ENCODE assay signal across 8 cellular contexts in the genomic region with DNA sequence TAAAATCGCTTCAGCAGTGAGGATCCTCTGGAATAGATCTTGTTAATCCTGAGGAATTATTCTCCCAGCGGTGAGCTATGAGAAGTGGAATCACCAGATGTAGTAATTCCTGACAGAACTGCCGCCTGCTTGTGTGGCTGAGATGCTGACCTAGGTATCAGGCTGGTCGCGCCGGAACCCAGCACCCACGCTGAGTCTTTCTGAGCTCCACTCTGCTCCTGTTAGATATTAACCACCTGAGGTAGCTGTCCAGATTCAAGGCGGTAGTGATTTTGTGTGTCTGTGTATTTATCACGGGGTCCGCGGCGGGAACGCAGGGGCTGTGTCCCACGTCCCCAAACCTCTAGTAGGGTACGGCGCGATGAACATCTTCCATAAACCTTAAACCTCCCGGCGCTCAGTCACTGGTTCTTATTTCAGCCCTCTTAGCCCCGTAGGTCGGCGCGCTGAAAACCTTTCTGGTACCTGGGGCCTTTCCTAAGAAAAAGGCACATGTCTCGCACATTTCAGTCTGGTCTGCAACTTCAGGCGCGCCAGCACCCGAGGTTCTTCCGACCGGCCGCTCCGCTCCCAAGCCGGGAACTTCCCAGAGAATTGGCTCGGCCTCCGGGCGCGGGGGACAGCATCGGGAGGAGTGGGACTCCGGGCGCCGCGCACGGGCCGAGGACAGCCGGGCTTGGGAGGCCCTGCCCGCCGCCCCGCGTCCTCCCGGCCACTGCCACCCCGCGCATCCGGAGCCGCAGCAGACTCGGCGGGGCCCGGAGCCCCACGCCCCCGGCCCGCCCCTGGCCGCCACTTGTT. TPM values are rescaled to one million over a fixed set of nuclear protein-coding genes. Genes with fewer than 3 reads are reported as not detected.
DNase-seq lines count a peak whose midpoint lies in the region; ATAC-seq, FAIRE-seq and TF ChIP-seq lines count a peak whose summit lies in the region.

No MANE protein-coding gene starts in this region.

- no peaks in the 10 kb centered on the region for H3K9me2 ChIP-seq in DOHH2 (replicated peaks; ENCODE audit: control insufficient read depth, low read length)

- intact Hi-C loops in transverse colon (cut with DNase I; ENCODE audit: low total_unique reads), result loop anchor here (2.0 to 10.0 kb wide), 2 partner anchors 43 to 51 kb away; partner anchors contain the start of genes ANKRD39 and CNNM4

- H3F3A ChIP-seq in DOHH2 (ENCODE audit: control insufficient read depth, insufficient read depth), result no peaks in the 10 kb centered on the region

- H3K36me3 ChIP-seq in DOHH2 (ENCODE audit: control insufficient read depth, low read length) (peaks cover 32% of the 10 kb centered on the region), mesodermal cell (ENCODE audit: control insufficient read depth, insufficient read depth, low read length) (peaks cover 14% of the 10 kb centered on the region), transverse colon (no peaks in the 10 kb centered on the region)

- TF ChIP-seq CTCF in A549 (IDR thresholded peaks at IDR 0.05) (no peak), DOHH2 (IDR thresholded peaks at IDR 0.05; ENCODE audit: low read depth, low read length, poor library complexity, severe bottlenecking) (no peak), RWPE1 (conservative IDR thresholded peaks at IDR 0.05; ENCODE audit: low read depth) (no peak), coronary artery (IDR thresholded peaks at IDR 0.05) (no peak), transverse colon (IDR thresholded peaks at IDR 0.05) (no peak)

- TF ChIP-seq EP300 in A549 (IDR thresholded peaks at IDR 0.05) (no peak), transverse colon (IDR thresholded peaks at IDR 0.05; ENCODE audit: low read depth) (no peak)

- TF ChIP-seq POLR2A in A549 (IDR thresholded peaks at IDR 0.05; ENCODE audit: low read length) (no peak), transverse colon (IDR thresholded peaks at IDR 0.05) (no peak)

- peaks cover 30% of the 10 kb centered on the region for H3K4me1 ChIP-seq in A549
- H3K4me1 ChIP-seq in DOHH2 (ENCODE audit: control insufficient read depth, low read length), result peaks cover 62% of the 10 kb centered on the region
- H3K4me1 ChIP-seq in mesodermal cell (ENCODE audit: control insufficient read depth, insufficient read depth, low read length, poor library complexity, severe bottlenecking), result peaks cover 15% of the 10 kb centered on the region
- H3K4me1 ChIP-seq in transverse colon, result peaks cover 36 to 65% (median 46%) of the 10 kb centered on the region in 4 donors

- CTCF ChIA-PET in A549 (lab: Yijun Ruan, JAX) (interaction anchor here (1.0 to 3.3 kb wide), 11 partner anchors 10 to 265 kb away, joined by 3 to 24 read pairs (median 4); partner anchors contain the start of gene CNNM4), RWPE1 (lab: Yijun Ruan, JAX) (interaction anchor here (0.6 to 2.0 kb wide), 3 partner anchors 28 to 297 kb away, joined by 3 to 5 read pairs (median 3); partner anchors contain the start of genes ANKRD23 and ANKRD39)

- H3K27me3 ChIP-seq in DOHH2 (ENCODE audit: control insufficient read depth, low read length) (no peaks in the 10 kb centered on the region), transverse colon (no peaks in the 10 kb centered on the region)

- H3K4me3 ChIP-seq in A549 (peak overlapping the region; percentile 92), DOHH2 (ENCODE audit: low read length) (peak overlapping the region; percentile 93), coronary artery (peak overlapping the region; percentile 88), mesodermal cell (ENCODE audit: extremely low read depth, insufficient read depth, low read length, poor library complexity, severe bottlenecking) (peak overlapping the region; percentile 61), transverse colon (peak overlapping the region; percentile 50 to 79 (median 62))

- H3K9me3 ChIP-seq in A549 (no peaks in the 10 kb centered on the region), DOHH2 (ENCODE audit: control insufficient read depth, insufficient read depth, low read length) (no peaks in the 10 kb centered on the region), mesodermal cell (ENCODE audit: control insufficient read depth, low read length) (no peaks in the 10 kb centered on the region), transverse colon (no peaks in the 10 kb centered on the region)

- no peak for FAIRE-seq in A549 (lab: Jason Lieb, UNC)

- peaks cover 43% of the 10 kb centered on the region for H3K79me2 ChIP-seq in DOHH2 (ENCODE audit: control insufficient read depth, low read length)

- H3K27ac ChIP-seq in A549 (peak overlapping the region; percentile 91 to 94), DOHH2 (ENCODE audit: low read depth, low read length) (peak overlapping the region; percentile 39), RWPE1 (peak overlapping the region; percentile 94), coronary artery (peak overlapping the region; percentile 92 to 97), mesodermal cell (ENCODE audit: low read depth, low read length, severe bottlenecking) (no peak overlapping the region), transverse colon (peak overlapping the region; percentile 89 to 100 (median 98))

- WGBS in A549 (ENCODE audit: missing lambda C conversion rate), result 6% methylated on average over 27 of the region's 60 CpGs
- WGBS in mesodermal cell (ENCODE audit: insufficient coverage in 2 of 2), 2 experiments, result 2 to 4% methylated on average over 29 to 46 of the region's 60 CpGs
- 2% methylated on average over 41 of the region's 60 CpGs; no CpG with 5 or more reads in 1 of the 2 donors for WGBS in transverse colon (ENCODE audit: low coverage in 1 of 2), 2 donors

- H3K4me2 ChIP-seq in A549 (peak overlapping the region; percentile 99), DOHH2 (ENCODE audit: low read length) (peak overlapping the region; percentile 93)

- TF ChIP-seq RAD21 in A549 (conservative IDR thresholded peaks at IDR 0.05 in 1 of 2, IDR thresholded peaks at IDR 0.05 in 1 of 2), result no peak

- ATAC-seq in A549, result peak; percentile 35 to 55; a peak in 5 of 6 replicates
- peak; percentile 20 for ATAC-seq in HG03175 (IDR thresholded peaks at IDR 0.05; ENCODE audit: unreplicated experiment)

- POLR2A ChIA-PET in A549 (lab: Yijun Ruan, JAX), result interaction anchor here (0.6 to 2.2 kb wide), 8 partner anchors 15 to 297 kb away, joined by 3 to 9 read pairs (median 4); partner anchors contain the start of genes ANKRD39 and CNNM4
- POLR2A ChIA-PET in RWPE1 (lab: Yijun Ruan, JAX; ENCODE audit: low non-redundant PET), result no interaction called here

- H4K20me1 ChIP-seq in DOHH2 (ENCODE audit: control insufficient read depth, insufficient read depth, low read depth, low read length), result peaks cover 23% of the 10 kb centered on the region

- DNase-seq in A549 (ENCODE audit: low read depth in 1 of 2, low spot score in 1 of 2), result peak; percentile 38 to 62
- peak; percentile 29 for DNase-seq in RWPE1 (ENCODE audit: low spot score)
- no peak for DNase-seq in coronary artery (ENCODE audit: low spot score)
- DNase-seq in transverse colon, result peak; percentile 26
- no peak for DNase-seq in effector CD8-positive, alpha-beta T cell (lab: John Stamatoyannopoulos, UW)

- in situ Hi-C loops in transverse colon (cut with MboI; ENCODE audit: low pct_ligation_motif_present in 1 of 4, low pct_unique_long_range_greater_than_20kb in 1 of 4, low sequenced_read_pairs in 3 of 4), result no loop called here

RNA-seq across cellular contexts. Expression of gene CNNM3, which starts 0.5 kb away (rescaled TPM):
- 11.8 and 13.6 TPM in 2 replicates for polyA plus RNA-seq in A549 (2011; rRNA removed)
- polyA plus RNA-seq in A549 (2012; cell fraction: cytosol; rRNA removed), result 21.7 and 24.2 TPM in 2 replicates
- 36.8 and 49.9 TPM in 2 replicates for polyA plus RNA-seq in A549 (2012; cell fraction: nucleus; rRNA removed)
- 13.2 to 15.3 TPM (median 14.1 TPM) in 3 replicates for polyA plus RNA-seq in A549 (2017; fragmentation: RNase III; extraction: RNeasy Plus Mini Kit Qiagen cat#74134 plus additional on column Dnase treatment)
- polyA minus RNA-seq in A549 (2011; rRNA and poly(A)+ RNA removed), result 27.2 and 43.9 TPM in 2 replicates
- polyA plus RNA-seq in mesodermal cell (2013, experiment 1 of 2), result 10.5 TPM
- polyA plus RNA-seq in mesodermal cell (2013, experiment 2 of 2), result 8.6 TPM
- 10 to 100 TPM; 14.2 to 54.3 (median 22.3) TPM for total RNA-seq in transverse colon

RNA-seq across cellular contexts. Expression of gene ANKRD23, which starts 28.3 kb away (rescaled TPM):
- 1.6 and 1.9 TPM in 2 replicates for polyA plus RNA-seq in A549 (2011; rRNA removed)
- polyA plus RNA-seq in A549 (2012; cell fraction: cytosol; rRNA removed), result 2.4 and 3.1 TPM in 2 replicates
- polyA plus RNA-seq in A549 (2012; cell fraction: nucleus; rRNA removed), result 23.4 and 25.4 TPM in 2 replicates
- 2.1 to 2.5 TPM (median 2.4 TPM) in 3 replicates for polyA plus RNA-seq in A549 (2017; fragmentation: RNase III; extraction: RNeasy Plus Mini Kit Qiagen cat#74134 plus additional on column Dnase treatment)
- polyA minus RNA-seq in A549 (2011; rRNA and poly(A)+ RNA removed), result 3.5 and 3.8 TPM in 2 replicates
- 2.4 TPM for polyA plus RNA-seq in mesodermal cell (2013, experiment 1 of 2)
- 1.4 TPM for polyA plus RNA-seq in mesodermal cell (2013, experiment 2 of 2)
- 10 to 100 TPM in 1 of 4 donors, 1 to 10 TPM in 3; 4.1 to 22.7 (median 7.0) TPM for total RNA-seq in transverse colon

RNA-seq across cellular contexts. Expression of gene ANKRD39, which starts 42.3 kb away (rescaled TPM):
- polyA plus RNA-seq in A549 (2011; rRNA removed), result 6.3 and 6.4 TPM in 2 replicates
- 20.8 and 24.3 TPM in 2 replicates for polyA plus RNA-seq in A549 (2012; cell fraction: cytosol; rRNA removed)
- 27.9 and 33.4 TPM in 2 replicates for polyA plus RNA-seq in A549 (2012; cell fraction: nucleus; rRNA removed)
- polyA plus RNA-seq in A549 (2017; fragmentation: RNase III; extraction: RNeasy Plus Mini Kit Qiagen cat#74134 plus additional on column Dnase treatment), result 16.4 to 16.5 TPM (median 16.5 TPM) in 3 replicates
- polyA minus RNA-seq in A549 (2011; rRNA and poly(A)+ RNA removed), result 4.3 and 6.2 TPM in 2 replicates
- 11.3 TPM for polyA plus RNA-seq in mesodermal cell (2013, experiment 1 of 2)
- 10.2 TPM for polyA plus RNA-seq in mesodermal cell (2013, experiment 2 of 2)
- 10 to 100 TPM in 3 of 4 donors, 1 to 10 TPM in 1; 9.7 to 55.3 (median 12.7) TPM for total RNA-seq in transverse colon

RNA-seq across cellular contexts. Expression of gene SEMA4C, which starts 54.4 kb away (rescaled TPM):
- polyA plus RNA-seq in A549 (2011; rRNA removed) (11.0 and 16.4 TPM in 2 replicates), A549 (2017; fragmentation: RNase III; extraction: RNeasy Plus Mini Kit Qiagen cat#74134 plus additional on column Dnase treatment) (12.3 to 15.1 TPM (median 14.4 TPM) in 3 replicates)
- 14.2 and 18.5 TPM in 2 replicates for polyA plus RNA-seq in A549 (2012; cell fraction: cytosol; rRNA removed)
- 55.6 and 61.2 TPM in 2 replicates for polyA plus RNA-seq in A549 (2012; cell fraction: nucleus; rRNA removed)
- polyA minus RNA-seq in A549 (2011; rRNA and poly(A)+ RNA removed), result 21.6 and 27.6 TPM in 2 replicates
- polyA plus RNA-seq in mesodermal cell (2013, experiment 1 of 2), result 113 TPM
- polyA plus RNA-seq in mesodermal cell (2013, experiment 2 of 2), result 80.1 TPM
- total RNA-seq in transverse colon, result 10 to 100 TPM in 3 of 4 donors, 1 to 10 TPM in 1; 3.6 to 23.9 (median 17.4) TPM

RNA-seq across cellular contexts. Expression of gene CNNM4, which starts 54.8 kb away (rescaled TPM):
- polyA plus RNA-seq in A549 (2011; rRNA removed), result 11.2 and 15.0 TPM in 2 replicates
- polyA plus RNA-seq in A549 (2012; cell fraction: cytosol; rRNA removed), result 9.5 and 13.5 TPM in 2 replicates
- 16.3 and 16.6 TPM in 2 replicates for polyA plus RNA-seq in A549 (2012; cell fraction: nucleus; rRNA removed)
- 8.5 to 8.8 TPM (median 8.8 TPM) in 3 replicates for polyA plus RNA-seq in A549 (2017; fragmentation: RNase III; extraction: RNeasy Plus Mini Kit Qiagen cat#74134 plus additional on column Dnase treatment)
- 17.7 and 17.8 TPM in 2 replicates for polyA minus RNA-seq in A549 (2011; rRNA and poly(A)+ RNA removed)
- polyA plus RNA-seq in mesodermal cell (2013, experiment 1 of 2), result 8.7 TPM
- polyA plus RNA-seq in mesodermal cell (2013, experiment 2 of 2), result 8.5 TPM
- 100 to 1,000 TPM in 1 of 4 donors, 10 to 100 TPM in 3; 66.5 to 134 (median 85.7) TPM for total RNA-seq in transverse colon

Comparison
In these comparisons a context has a peak if more than half of its experiments do, and no peak if none do; other contexts are left out.
1. DNase-seq: peak in A549 (2 of 2), RWPE1 (single experiment) and transverse colon (single experiment); none in coronary artery (single experiment) and effector CD8-positive, alpha-beta T cell (single experiment).
2. Peak in every context shown above with its lines, with median percentiles within 50 percentile points of each other: H3K4me3 ChIP-seq.